In the genomic region with DNA sequence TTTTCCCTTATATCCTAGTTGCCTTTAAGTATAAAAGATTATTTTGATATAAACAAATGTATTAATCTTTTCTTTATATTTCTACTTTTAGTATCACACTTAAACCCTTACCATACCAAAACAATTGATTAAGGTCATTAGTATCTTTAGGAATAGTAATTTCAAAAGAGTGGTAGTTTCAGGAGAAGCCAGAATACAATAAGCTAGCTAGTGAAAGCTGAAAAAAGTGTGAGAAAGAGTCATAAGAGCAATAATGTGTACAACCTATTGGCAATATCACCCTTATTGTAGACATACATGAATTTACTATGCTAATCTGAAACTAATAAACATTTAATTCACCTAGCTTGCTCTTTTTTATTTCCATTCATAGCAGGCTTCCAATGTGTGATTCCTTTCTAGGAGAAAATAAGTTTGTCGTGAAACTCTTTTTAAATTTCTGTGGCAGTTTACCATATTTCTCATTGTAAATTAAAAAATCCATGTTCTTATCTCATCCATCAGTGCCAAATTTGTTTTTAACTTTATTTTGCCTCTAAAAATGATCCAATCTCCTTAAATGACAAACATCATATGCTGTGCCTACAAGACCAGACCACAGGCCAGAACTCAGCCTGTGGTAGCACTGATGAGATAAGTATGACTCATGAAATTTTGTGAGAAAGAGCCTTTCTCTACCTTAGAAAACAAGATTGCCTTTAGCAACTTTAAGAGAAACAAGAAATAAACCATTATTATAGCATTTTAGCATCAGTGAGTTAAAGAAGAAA, we compare ENCODE assay signal across 8 cellular contexts. TPM values are rescaled to one million over a fixed set of nuclear protein-coding genes. Genes with fewer than 3 reads are reported as not detected.
A peak's percentile ranks its signal among the peaks of the same experiment; 100 is the strongest.
DNase-seq lines count a peak whose midpoint lies in the region; ATAC-seq and TF ChIP-seq lines count a peak whose summit lies in the region.

No MANE protein-coding gene starts in this region.

- ATAC-seq in Right ventricle myocardium inferior (peak; percentile 64), HG03457 (IDR thresholded peaks at IDR 0.05; ENCODE audit: unreplicated experiment) (peak; percentile 72), sciatic nerve (peak; percentile 70)
- no peak for ATAC-seq in stimulated activated memory B cell treated with anti-CD40 and anti-IgM and Interleukin-4, amounts not matched to agents 10 μg/mL and 1 μg/mL and 100 μg/mL, for 72 hours

- H3K36me3 Mint-ChIP-seq in stimulated activated memory B cell treated with anti-CD40 and anti-IgM and Interleukin-4, amounts not matched to agents 10 μg/mL and 1 μg/mL and 100 μg/mL, for 72 hours = peaks cover 20% of the 10 kb centered on the region

- BruUV-seq in A673 (replicated peaks; lab: Mats Ljungman, UMichigan) = no TSS peak

- no peak overlapping the region for H3K4me3 Mint-ChIP-seq in stimulated activated memory B cell treated with anti-CD40 and anti-IgM and Interleukin-4, amounts not matched to agents 10 μg/mL and 1 μg/mL and 100 μg/mL, for 72 hours

- H3K9me3 Mint-ChIP-seq in stimulated activated memory B cell treated with anti-CD40 and anti-IgM and Interleukin-4, amounts not matched to agents 10 μg/mL and 1 μg/mL and 100 μg/mL, for 72 hours = no peaks in the 10 kb centered on the region

- H3K36me3 ChIP-seq in A673 (ENCODE audit: insufficient read depth, low read length, poor library complexity, severe bottlenecking) = no peaks in the 10 kb centered on the region

- DNase-seq in Right ventricle myocardium inferior (ENCODE audit: missing footprints) (no peak), cardiac septum (ENCODE audit: low spot score) (no peak), astrocyte of the spinal cord (ENCODE audit: low read depth, low spot score) (peak; percentile 87), sciatic nerve (ENCODE audit: low spot score) (no peak), NCI-H345 (lab: John Stamatoyannopoulos, UW) (no peak), A673 (ENCODE audit: low spot score) (no peak)

- H3K27ac Mint-ChIP-seq in stimulated activated memory B cell treated with anti-CD40 and anti-IgM and Interleukin-4, amounts not matched to agents 10 μg/mL and 1 μg/mL and 100 μg/mL, for 72 hours = no peak overlapping the region

- in situ Hi-C loops in astrocyte of the spinal cord (cut with HindIII; ENCODE audit: low sequenced_read_pairs) = no loop called here

- H3K27me3 Mint-ChIP-seq in stimulated activated memory B cell treated with anti-CD40 and anti-IgM and Interleukin-4, amounts not matched to agents 10 μg/mL and 1 μg/mL and 100 μg/mL, for 72 hours = no peaks in the 10 kb centered on the region

- H3K4me1 Mint-ChIP-seq in stimulated activated memory B cell treated with anti-CD40 and anti-IgM and Interleukin-4, amounts not matched to agents 10 μg/mL and 1 μg/mL and 100 μg/mL, for 72 hours = no peaks in the 10 kb centered on the region

- POLR2A ChIA-PET in A673 (lab: Charles Lee; ENCODE audit: low non-redundant PET) = no interaction called here

- CTCF ChIA-PET in A673 (lab: Charles Lee) = no interaction called here

- intact Hi-C loops in Right ventricle myocardium inferior (cut with DNase I) (no loop called here), cardiac septum (cut with DNase I) (no loop called here), sciatic nerve (cut with DNase I) (no loop called here), A673 (cut with micrococcal nuclease; ENCODE audit: unreplicated experiment) (no loop called here)

- H3K27ac ChIP-seq in A673 (ENCODE audit: low read depth, low read length, poor library complexity, severe bottlenecking) = no peak overlapping the region

- no peak for TF ChIP-seq CTCF in astrocyte of the spinal cord (IDR thresholded peaks at IDR 0.05; ENCODE audit: low read depth, low read length)
- TF ChIP-seq CTCF in A673 (conservative IDR thresholded peaks at IDR 0.05; ENCODE audit: low read depth, low read length) = no peak

- peaks cover 12% of the 10 kb centered on the region for H3K4me1 ChIP-seq in A673 (ENCODE audit: insufficient read depth, low read length, poor library complexity, severe bottlenecking)

- no peaks in the 10 kb centered on the region for H3K27me3 ChIP-seq in A673 (replicated peaks; ENCODE audit: insufficient read depth, low read depth, low read length, poor library complexity)

- no peak overlapping the region for H3K4me3 ChIP-seq in astrocyte of the spinal cord (ENCODE audit: low read depth, low read length)
- H3K4me3 ChIP-seq in A673 (ENCODE audit: low read depth, low read length, poor library complexity, severe bottlenecking) = no peak overlapping the region

- no peaks in the 10 kb centered on the region for H3K9me3 ChIP-seq in A673 (ENCODE audit: low read depth, low read length, poor library complexity, severe bottlenecking)

RNA-seq across cellular contexts. Expression of a gene that starts 8.1 kb away (rescaled TPM):
- total RNA-seq in Right ventricle myocardium inferior (13.8 TPM), cardiac septum (17.3 TPM), sciatic nerve (128 TPM), A673 (2021) (12.9 and 13.7 TPM in 2 replicates)

RNA-seq across cellular contexts. Expression of a gene that starts 16.1 kb away (rescaled TPM):
- total RNA-seq in Right ventricle myocardium inferior = 58.3 TPM
- total RNA-seq in cardiac septum = 61.4 TPM
- 52.6 TPM for total RNA-seq in sciatic nerve
- 59.8 and 63.0 TPM in 2 replicates for total RNA-seq in A673 (2021)
